ENCODE assay signal across 11 cellular contexts in the genomic region with DNA sequence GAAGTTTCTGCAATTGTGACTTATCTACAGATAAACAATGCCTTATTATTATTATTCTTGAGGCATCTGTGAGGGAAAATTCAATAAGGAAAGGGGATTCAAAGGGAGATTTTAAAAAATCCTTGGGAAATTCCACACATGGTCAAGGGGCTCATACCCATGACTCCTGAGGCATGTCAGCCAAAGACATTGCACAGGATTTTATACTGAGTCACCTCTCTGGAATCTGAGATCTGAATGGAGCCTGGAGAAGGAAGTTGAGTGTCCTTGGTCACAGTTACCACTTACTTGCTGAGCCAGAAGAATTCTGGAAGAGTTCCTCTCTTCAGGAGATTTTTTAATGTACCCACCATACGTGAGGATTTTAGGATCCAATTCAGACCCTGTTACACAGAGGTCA. TPM values are rescaled to one million over a fixed set of nuclear protein-coding genes. Genes with fewer than 3 reads are reported as not detected.
DNase-seq lines count a peak whose midpoint lies in the region; ATAC-seq and TF ChIP-seq lines count a peak whose summit lies in the region.
"Had no signal": no experiment of that assay in that cellular context is flagged by ENCODE, and none has a peak within 500 bp of the region (broad histone marks: within the 10 kb centered on the region; RNA-seq: fewer than 3 reads in every experiment).

No MANE protein-coding gene starts in this region.

- TF ChIP-seq POLR2A in gastrocnemius medialis (IDR thresholded peaks at IDR 0.05): no peak
- TF ChIP-seq POLR2A in transverse colon (IDR thresholded peaks at IDR 0.05): no peak

- H3K4me3 Mint-ChIP-seq in GM23338: no peak overlapping the region

- ATAC-seq in GM23338: no peak
- ATAC-seq in gastrocnemius medialis: peak; percentile 71 to 81

- no peaks in the 10 kb centered on the region for H3F3A ChIP-seq in GM23338 (replicated peaks; ENCODE audit: low read depth)

- no peaks in the 10 kb centered on the region for H3K9me2 ChIP-seq in GM23338 (ENCODE audit: insufficient read depth)

- DNase-seq in GM23338 (ENCODE audit: low spot score) (no peak), SK-MEL-5 (ENCODE audit: low read depth, low spot score) (peak; percentile 94), fibroblast of the aortic adventitia (ENCODE audit: low read depth) (peak; percentile 94), gastrocnemius medialis (no peak), hypothalamus (lab: John Stamatoyannopoulos, UW) (no peak), transverse colon (no peak), NCI-H82 treated with DMSO at 0.1 percent for 48 hours (lab: John Stamatoyannopoulos, UW; ENCODE audit: unreplicated experiment) (no peak)
- DNase-seq in activated naive CD4-positive, alpha-beta T cell (lab: John Stamatoyannopoulos, UW): no peak
- DNase-seq: activated T-cell treated with anti-CD3 and anti-CD28 coated beads, Interleukin-2, amount 50 U/mL, for 48 hours; NCI-H2029; stimulated activated CD4-positive, alpha-beta T cell treated with anti-CD3 and anti-CD28 coated beads, Interleukin-4, amount 100 ng/mL, for 24 hours had no signal

- H2AFZ ChIP-seq in GM23338: peak overlapping the region; percentile 57; the same call in 1 of the 2 replicates

- H3K27ac ChIP-seq in GM23338 (ENCODE audit: low read depth): no peak overlapping the region
- no peak overlapping the region for H3K27ac ChIP-seq in gastrocnemius medialis
- no peak overlapping the region for H3K27ac ChIP-seq in transverse colon

- in situ Hi-C loops in SK-MEL-5 (cut with HindIII; ENCODE audit: low pct_unique_long_range_greater_than_20kb, low sequenced_read_pairs) (no loop called here), gastrocnemius medialis (cut with MboI; ENCODE audit: low sequenced_read_pairs in 4 of 4) (no loop called here), transverse colon (cut with MboI; ENCODE audit: low pct_ligation_motif_present in 1 of 4, low pct_unique_long_range_greater_than_20kb in 1 of 4, low sequenced_read_pairs in 3 of 4) (no loop called here)

- H3K9me3 ChIP-seq in gastrocnemius medialis: no peaks in the 10 kb centered on the region
- no peaks in the 10 kb centered on the region for H3K9me3 ChIP-seq in transverse colon

- no peaks in the 10 kb centered on the region for H3K27me3 ChIP-seq in GM23338 (ENCODE audit: insufficient read depth)
- H3K27me3 ChIP-seq in gastrocnemius medialis: no peaks in the 10 kb centered on the region
- no peaks in the 10 kb centered on the region for H3K27me3 ChIP-seq in transverse colon

- no peak overlapping the region for H3K4me3 ChIP-seq in GM23338
- H3K4me3 ChIP-seq in fibroblast of the aortic adventitia (ENCODE audit: low read depth, low read length): no peak overlapping the region
- no peak overlapping the region for H3K4me3 ChIP-seq in gastrocnemius medialis
- H3K4me3 ChIP-seq in transverse colon: no peak overlapping the region

- no peaks in the 10 kb centered on the region for H3K9me3 Mint-ChIP-seq in GM23338

- H3K79me2 ChIP-seq in GM23338 (replicated peaks; ENCODE audit: insufficient read depth): no peaks in the 10 kb centered on the region

- H3K4me1 Mint-ChIP-seq in GM23338: peaks cover 4% of the 10 kb centered on the region; the same call in 1 of the 3 replicates

- 64% methylated on average over 1 of the region's 1 CpG; no CpG with 5 or more reads in 1 of the 2 donors for WGBS in transverse colon (ENCODE audit: low coverage in 1 of 2), 2 donors

- no peak overlapping the region for H3K4me2 ChIP-seq in GM23338

- TF ChIP-seq CTCF in GM23338 (conservative IDR thresholded peaks at IDR 0.05; ENCODE audit: low read depth in 2 of 2) (no peak), fibroblast of the aortic adventitia (IDR thresholded peaks at IDR 0.05; ENCODE audit: insufficient read depth, low read length) (no peak), gastrocnemius medialis (IDR thresholded peaks at IDR 0.05 in 4 of 5, conservative IDR thresholded peaks at IDR 0.05 in 1 of 5) (no peak), transverse colon (IDR thresholded peaks at IDR 0.05) (no peak)

- no peak for TF ChIP-seq EP300 in transverse colon (IDR thresholded peaks at IDR 0.05; ENCODE audit: low read depth)

- no peak overlapping the region for H3K27ac Mint-ChIP-seq in GM23338

- intact Hi-C loops in gastrocnemius medialis (cut with DNase I; ENCODE audit: low total_unique reads) (loop anchor here (10.0 kb wide), 1 partner anchor 409 kb away; no protein-coding TSS in a partner anchor), transverse colon (cut with DNase I; ENCODE audit: low total_unique reads) (no loop called here)

- H3K4me1 ChIP-seq in GM23338 (ENCODE audit: insufficient read depth) (no peaks in the 10 kb centered on the region; the same call in 1 of the 2 replicates), gastrocnemius medialis (no peaks in the 10 kb centered on the region), transverse colon (peaks cover 0 to 9% (median 3%) of the 10 kb centered on the region in 4 donors)

- H4K20me1 ChIP-seq in GM23338 (replicated peaks; ENCODE audit: insufficient read depth): no peaks in the 10 kb centered on the region

- H3K36me3 ChIP-seq in GM23338 (ENCODE audit: insufficient read depth) (no peaks in the 10 kb centered on the region), gastrocnemius medialis (no peaks in the 10 kb centered on the region), transverse colon (no peaks in the 10 kb centered on the region)

- H3K36me3 Mint-ChIP-seq in GM23338 (ENCODE audit: low read depth): no peaks in the 10 kb centered on the region

- no peaks in the 10 kb centered on the region for H3K27me3 Mint-ChIP-seq in GM23338 (ENCODE audit: insufficient read depth, low read depth, poor library complexity)

TF ChIP-seq in GM23338, 12 proteins besides CTCF, POLR2A, EP300 and RAD21 (continues in another document):
- TF ChIP-seq, protein P1, sequence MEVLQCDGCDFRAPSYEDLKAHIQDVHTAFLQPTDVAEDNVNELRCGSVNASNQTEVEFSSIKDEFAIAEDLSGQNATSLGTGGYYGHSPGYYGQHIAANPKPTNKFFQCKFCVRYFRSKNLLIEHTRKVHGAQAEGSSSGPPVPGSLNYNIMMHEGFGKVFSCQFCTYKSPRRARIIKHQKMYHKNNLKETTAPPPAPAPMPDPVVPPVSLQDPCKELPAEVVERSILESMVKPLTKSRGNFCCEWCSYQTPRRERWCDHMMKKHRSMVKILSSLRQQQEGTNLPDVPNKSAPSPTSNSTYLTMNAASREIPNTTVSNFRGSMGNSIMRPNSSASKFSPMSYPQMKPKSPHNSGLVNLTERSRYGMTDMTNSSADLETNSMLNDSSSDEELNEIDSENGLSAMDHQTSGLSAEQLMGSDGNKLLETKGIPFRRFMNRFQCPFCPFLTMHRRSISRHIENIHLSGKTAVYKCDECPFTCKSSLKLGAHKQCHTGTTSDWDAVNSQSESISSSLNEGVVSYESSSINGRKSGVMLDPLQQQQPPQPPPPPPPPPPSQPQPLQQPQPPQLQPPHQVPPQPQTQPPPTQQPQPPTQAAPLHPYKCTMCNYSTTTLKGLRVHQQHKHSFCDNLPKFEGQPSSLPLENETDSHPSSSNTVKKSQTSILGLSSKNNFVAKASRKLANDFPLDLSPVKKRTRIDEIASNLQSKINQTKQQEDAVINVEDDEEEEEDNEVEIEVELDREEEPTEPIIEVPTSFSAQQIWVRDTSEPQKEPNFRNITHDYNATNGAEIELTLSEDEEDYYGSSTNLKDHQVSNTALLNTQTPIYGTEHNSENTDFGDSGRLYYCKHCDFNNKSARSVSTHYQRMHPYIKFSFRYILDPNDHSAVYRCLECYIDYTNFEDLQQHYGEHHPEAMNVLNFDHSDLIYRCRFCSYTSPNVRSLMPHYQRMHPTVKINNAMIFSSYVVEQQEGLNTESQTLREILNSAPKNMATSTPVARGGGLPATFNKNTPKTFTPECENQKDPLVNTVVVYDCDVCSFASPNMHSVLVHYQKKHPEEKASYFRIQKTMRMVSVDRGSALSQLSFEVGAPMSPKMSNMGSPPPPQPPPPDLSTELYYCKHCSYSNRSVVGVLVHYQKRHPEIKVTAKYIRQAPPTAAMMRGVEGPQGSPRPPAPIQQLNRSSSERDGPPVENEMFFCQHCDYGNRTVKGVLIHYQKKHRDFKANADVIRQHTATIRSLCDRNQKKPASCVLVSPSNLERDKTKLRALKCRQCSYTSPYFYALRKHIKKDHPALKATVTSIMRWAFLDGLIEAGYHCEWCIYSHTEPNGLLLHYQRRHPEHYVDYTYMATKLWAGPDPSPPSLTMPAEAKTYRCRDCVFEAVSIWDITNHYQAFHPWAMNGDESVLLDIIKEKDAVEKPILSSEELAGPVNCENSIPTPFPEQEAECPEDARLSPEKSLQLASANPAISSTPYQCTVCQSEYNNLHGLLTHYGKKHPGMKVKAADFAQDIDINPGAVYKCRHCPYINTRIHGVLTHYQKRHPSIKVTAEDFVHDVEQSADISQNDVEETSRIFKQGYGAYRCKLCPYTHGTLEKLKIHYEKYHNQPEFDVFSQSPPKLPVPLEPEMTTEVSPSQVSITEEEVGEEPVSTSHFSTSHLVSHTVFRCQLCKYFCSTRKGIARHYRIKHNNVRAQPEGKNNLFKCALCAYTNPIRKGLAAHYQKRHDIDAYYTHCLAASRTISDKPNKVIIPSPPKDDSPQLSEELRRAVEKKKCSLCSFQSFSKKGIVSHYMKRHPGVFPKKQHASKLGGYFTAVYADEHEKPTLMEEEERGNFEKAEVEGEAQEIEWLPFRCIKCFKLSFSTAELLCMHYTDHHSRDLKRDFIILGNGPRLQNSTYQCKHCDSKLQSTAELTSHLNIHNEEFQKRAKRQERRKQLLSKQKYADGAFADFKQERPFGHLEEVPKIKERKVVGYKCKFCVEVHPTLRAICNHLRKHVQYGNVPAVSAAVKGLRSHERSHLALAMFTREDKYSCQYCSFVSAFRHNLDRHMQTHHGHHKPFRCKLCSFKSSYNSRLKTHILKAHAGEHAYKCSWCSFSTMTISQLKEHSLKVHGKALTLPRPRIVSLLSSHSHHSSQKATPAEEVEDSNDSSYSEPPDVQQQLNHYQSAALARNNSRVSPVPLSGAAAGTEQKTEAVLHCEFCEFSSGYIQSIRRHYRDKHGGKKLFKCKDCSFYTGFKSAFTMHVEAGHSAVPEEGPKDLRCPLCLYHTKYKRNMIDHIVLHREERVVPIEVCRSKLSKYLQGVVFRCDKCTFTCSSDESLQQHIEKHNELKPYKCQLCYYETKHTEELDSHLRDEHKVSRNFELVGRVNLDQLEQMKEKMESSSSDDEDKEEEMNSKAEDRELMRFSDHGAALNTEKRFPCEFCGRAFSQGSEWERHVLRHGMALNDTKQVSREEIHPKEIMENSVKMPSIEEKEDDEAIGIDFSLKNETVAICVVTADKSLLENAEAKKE (CRISPR knock-in tag; IDR thresholded peaks at IDR 0.05): no peak
- TF ChIP-seq CREB1 (CRISPR knock-in tag; IDR thresholded peaks at IDR 0.05; ENCODE audit: low read depth): no peak
- no peak for TF ChIP-seq EZH2phosphoT487 (IDR thresholded peaks at IDR 0.05; ENCODE audit: unreplicated experiment)

RNA-seq across cellular contexts. Expression of a gene that starts 14.4 kb away (rescaled TPM):
- total RNA-seq in GM23338 (2014; rRNA removed; shearing (Covaris generic)): not detected in 2 replicates
- 0.11 and 0.12 TPM in 2 replicates for polyA plus RNA-seq in GM23338 (2016; fragmentation: Nextera tagmentation; extraction: Ambion mirVana)
- total RNA-seq in SK-MEL-5 (2014; rRNA removed; shearing (Covaris generic)): 11.5 and 14.8 TPM in 2 replicates
- polyA plus RNA-seq in SK-MEL-5 (2015; cell fraction: cytosol; rRNA removed): 15.1 and 22.7 TPM in 2 replicates
- polyA plus RNA-seq in SK-MEL-5 (2015; cell fraction: nucleus; rRNA removed): 14.1 and 15.5 TPM in 2 replicates
- total RNA-seq in fibroblast of the aortic adventitia (ENCODE audit: low replicate concordance) (0.98 and 2.4 TPM in 2 replicates), gastrocnemius medialis (1 to 10 TPM in 2 of 4 donors, under 1 TPM in 2; 0.22 to 1.9 (median 1.3) TPM), transverse colon (1 to 10 TPM in 1 of 4 donors, under 1 TPM in 1, not detected in 2; 0.55 to 1.1 TPM)

Comparison
In these comparisons a context has a peak if more than half of its experiments do, and no peak if none do; other contexts are left out.
1. DNase-seq: peak in SK-MEL-5 (single experiment) and fibroblast of the aortic adventitia (single experiment); none in GM23338 (single experiment), gastrocnemius medialis (0 of 2), hypothalamus (0 of 51), transverse colon (single experiment), activated naive CD4-positive, alpha-beta T cell (0 of 4) and NCI-H82 treated with DMSO at 0.1 percent for 48 hours (single experiment).